14 cellular contexts compared by ENCODE assay signal in genomic region chr15:101425787-101426365, GRCh38.
DNase-seq lines count a peak whose midpoint lies in the region; TF ChIP-seq lines count a peak whose summit lies in the region.
"Had no signal": no experiment of that assay in that cellular context is flagged by ENCODE, and none has a peak within 500 bp of the region (broad histone marks: within the 10 kb centered on the region; RNA-seq: fewer than 3 reads in every experiment).

No MANE protein-coding gene starts in this region.

- H3K9me3 Mint-ChIP-seq in osteocyte (ENCODE audit: unreplicated experiment) = no peaks in the 10 kb centered on the region
- no peaks in the 10 kb centered on the region for H3K9me3 Mint-ChIP-seq in T-helper 2 cell treated with Interferon-gamma antibody and Interleukin-4, amounts not matched to agents 5 μg/mL and 100 μg/mL, for 36 hours

- H3K4me3 Mint-ChIP-seq in osteocyte (ENCODE audit: unreplicated experiment) = no peak overlapping the region
- H3K4me3 Mint-ChIP-seq in T-helper 2 cell treated with Interferon-gamma antibody and Interleukin-4, amounts not matched to agents 5 μg/mL and 100 μg/mL, for 36 hours = no peak overlapping the region
- H3K4me3 Mint-ChIP-seq: CD14-positive monocyte; CD8-positive, alpha-beta T cell had no signal

- no peaks in the 10 kb centered on the region for H3K9me3 ChIP-seq in NT2/D1 (ENCODE audit: insufficient read depth, low read length)
- H3K9me3 ChIP-seq: Caco-2 had no signal

- peaks cover 5% of the 10 kb centered on the region for H3K4me1 ChIP-seq in NT2/D1 (ENCODE audit: insufficient read depth, insufficient read length)
- H3K4me1 ChIP-seq: Caco-2 had no signal

- no peaks in the 10 kb centered on the region for H3K27me3 ChIP-seq in NT2/D1 (ENCODE audit: insufficient read depth, insufficient read length)

- peak; percentile 28 for DNase-seq in activated CD8-positive, alpha-beta memory T cell treated with anti-CD3 and anti-CD28 coated beads for 24 hours
- no peak for DNase-seq in activated CD8-positive, alpha-beta memory T cell treated with anti-CD3 and anti-CD28 coated beads, Interleukin-2, amount 50 U/mL, for 48 hours
- peak; percentile 6 for DNase-seq in NT2/D1 (ENCODE audit: low read depth, low spot score)
- peak; percentile 28 for DNase-seq in iPS DF 19.7 (ENCODE audit: low read depth, low spot score)
- DNase-seq in osteocyte (ENCODE audit: extremely low spot score, unreplicated experiment) = peak; percentile 63
- DNase-seq in T-helper 2 cell treated with Interferon-gamma antibody and Interleukin-4, amounts not matched to agents 5 μg/mL and 100 μg/mL, for 36 hours (ENCODE audit: low spot score) = no peak
- no peak for DNase-seq in GF-D8 (lab: John Stamatoyannopoulos, UW)
- DNase-seq in HuH-7 (ENCODE audit: low spot score) = no peak
- DNase-seq: Caco-2, DND-41, GDM1 had no signal

- H3K27ac Mint-ChIP-seq in osteocyte (ENCODE audit: unreplicated experiment) = no peak overlapping the region
- no peak overlapping the region for H3K27ac Mint-ChIP-seq in T-helper 2 cell treated with Interferon-gamma antibody and Interleukin-4, amounts not matched to agents 5 μg/mL and 100 μg/mL, for 36 hours
- H3K27ac Mint-ChIP-seq: CD14-positive monocyte; CD8-positive, alpha-beta T cell had no signal

- peaks cover 12% of the 10 kb centered on the region for H3K27me3 Mint-ChIP-seq in osteocyte (ENCODE audit: unreplicated experiment)
- no peaks in the 10 kb centered on the region for H3K27me3 Mint-ChIP-seq in T-helper 2 cell treated with Interferon-gamma antibody and Interleukin-4, amounts not matched to agents 5 μg/mL and 100 μg/mL, for 36 hours (ENCODE audit: low read depth)

- H3K36me3 Mint-ChIP-seq in osteocyte (ENCODE audit: unreplicated experiment) = no peaks in the 10 kb centered on the region
- H3K36me3 Mint-ChIP-seq in T-helper 2 cell treated with Interferon-gamma antibody and Interleukin-4, amounts not matched to agents 5 μg/mL and 100 μg/mL, for 36 hours (ENCODE audit: low read depth) = no peaks in the 10 kb centered on the region
- H3K36me3 Mint-ChIP-seq: CD14-positive monocyte; CD8-positive, alpha-beta T cell had no signal

- TF ChIP-seq CTCF in osteocyte (IDR thresholded peaks at IDR 0.05) = no peak

- peaks cover 7% of the 10 kb centered on the region for H3K36me3 ChIP-seq in NT2/D1 (ENCODE audit: insufficient read depth, insufficient read length, low read length)

- H3K4me3 ChIP-seq in NT2/D1 (ENCODE audit: insufficient read length, low read depth) = no peak overlapping the region
- H3K4me3 ChIP-seq: K562 had no signal

- no peak overlapping the region for H3K9ac ChIP-seq in NT2/D1 (ENCODE audit: insufficient read length, low read depth)

- H3K4me1 Mint-ChIP-seq in osteocyte (ENCODE audit: unreplicated experiment) = no peaks in the 10 kb centered on the region
- H3K4me1 Mint-ChIP-seq in T-helper 2 cell treated with Interferon-gamma antibody and Interleukin-4, amounts not matched to agents 5 μg/mL and 100 μg/mL, for 36 hours (ENCODE audit: low read depth) = no peaks in the 10 kb centered on the region
- H3K4me1 Mint-ChIP-seq: CD14-positive monocyte had no signal

Comparison
In these comparisons a context has a peak if more than half of its experiments do, and no peak if none do; other contexts are left out.
1. DNase-seq: peak in activated CD8-positive, alpha-beta memory T cell treated with anti-CD3 and anti-CD28 coated beads for 24 hours (single experiment), NT2/D1 (single experiment), iPS DF 19.7 (single experiment) and osteocyte (single experiment); none in activated CD8-positive, alpha-beta memory T cell treated with anti-CD3 and anti-CD28 coated beads, Interleukin-2, amount 50 U/mL, for 48 hours (single experiment), T-helper 2 cell treated with Interferon-gamma antibody and Interleukin-4, amounts not matched to agents 5 μg/mL and 100 μg/mL, for 36 hours (single experiment), GF-D8 (single experiment) and HuH-7 (single experiment).